2 cellular contexts compared by ENCODE assay signal in the genomic region with DNA sequence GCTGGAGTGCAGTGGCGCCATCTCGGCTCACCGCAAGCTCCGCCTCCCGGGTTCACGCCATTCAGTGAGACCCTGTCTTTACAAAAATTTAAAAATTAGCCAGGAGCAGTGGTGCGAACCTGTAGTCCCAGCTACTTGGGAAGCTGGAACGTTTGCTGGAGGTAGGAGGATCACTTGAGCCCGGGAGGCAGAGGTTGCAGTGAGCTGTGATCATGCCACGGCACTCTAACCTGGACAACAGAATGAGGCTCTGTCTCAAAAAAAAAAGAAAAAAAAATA.
A peak's percentile ranks its signal among the peaks of the same experiment; 100 is the strongest.
TF ChIP-seq lines count a peak whose summit lies in the region.

No MANE protein-coding gene starts in this region.

TF ChIP-seq in HepG2, 621 proteins besides CTCF, POLR2A, EP300 and RAD21:
- TF ChIP-seq MAZ (IDR thresholded peaks at IDR 0.05; ENCODE audit: borderline replicate concordance, low read depth, low read length), result no peak
- TF ChIP-seq MAZ (CRISPR knock-in tag; IDR thresholded peaks at IDR 0.05; ENCODE audit: low read depth), result no peak
- TF ChIP-seq, protein P1, sequence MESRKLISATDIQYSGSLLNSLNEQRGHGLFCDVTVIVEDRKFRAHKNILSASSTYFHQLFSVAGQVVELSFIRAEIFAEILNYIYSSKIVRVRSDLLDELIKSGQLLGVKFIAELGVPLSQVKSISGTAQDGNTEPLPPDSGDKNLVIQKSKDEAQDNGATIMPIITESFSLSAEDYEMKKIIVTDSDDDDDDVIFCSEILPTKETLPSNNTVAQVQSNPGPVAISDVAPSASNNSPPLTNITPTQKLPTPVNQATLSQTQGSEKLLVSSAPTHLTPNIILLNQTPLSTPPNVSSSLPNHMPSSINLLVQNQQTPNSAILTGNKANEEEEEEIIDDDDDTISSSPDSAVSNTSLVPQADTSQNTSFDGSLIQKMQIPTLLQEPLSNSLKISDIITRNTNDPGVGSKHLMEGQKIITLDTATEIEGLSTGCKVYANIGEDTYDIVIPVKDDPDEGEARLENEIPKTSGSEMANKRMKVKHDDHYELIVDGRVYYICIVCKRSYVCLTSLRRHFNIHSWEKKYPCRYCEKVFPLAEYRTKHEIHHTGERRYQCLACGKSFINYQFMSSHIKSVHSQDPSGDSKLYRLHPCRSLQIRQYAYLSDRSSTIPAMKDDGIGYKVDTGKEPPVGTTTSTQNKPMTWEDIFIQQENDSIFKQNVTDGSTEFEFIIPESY (CRISPR knock-in tag; IDR thresholded peaks at IDR 0.05), result 0 out of 2 replicates have a peak, but pooled peaks have one; percentile 30
- TF ChIP-seq HDAC2 (CRISPR knock-in tag; IDR thresholded peaks at IDR 0.05), result no peak

TF ChIP-seq in GM12891, 5 proteins besides CTCF, POLR2A, EP300 and RAD21:
- TF ChIP-seq POU2F2 (IDR thresholded peaks at IDR 0.05; ENCODE audit: low read depth, low read length), result no peak
- TF ChIP-seq PAX5 (IDR thresholded peaks at IDR 0.05; ENCODE audit: insufficient read depth, low read length, severe bottlenecking), result no peak
- TF ChIP-seq TAF1 (IDR thresholded peaks at IDR 0.05; ENCODE audit: low read depth, low read length), result no peak
- no peak for TF ChIP-seq SPI1 (IDR thresholded peaks at IDR 0.05; ENCODE audit: low read depth, low read length)
TF ChIP-seq in GM12891: peak in this region for 0.
